ENCODE assay signal across 27 cellular contexts in genomic region chr1:48735753-48736152, GRCh38. TPM values are rescaled to one million over a fixed set of nuclear protein-coding genes. Genes with fewer than 3 reads are reported as not detected.
"Had no signal": no experiment of that assay in that cellular context is flagged by ENCODE, and none has a peak within 500 bp of the region (broad histone marks: within the 10 kb centered on the region; RNA-seq: fewer than 3 reads in every experiment).

No MANE protein-coding gene starts in this region.

- H3K4me1 Mint-ChIP-seq: activated naive CD4-positive, alpha-beta T cell treated with anti-CD3 and anti-CD28 coated beads, Interleukin-2, amount 50 U/mL, for 24 hours; central memory CD8-positive, alpha-beta T cell had no signal

- H3K27ac Mint-ChIP-seq: activated CD8-positive, alpha-beta T cell treated with anti-CD3 and anti-CD28 coated beads, Interleukin-2, amount 10 ng/mL, durations not matched to agents 7 days and 5 days; activated naive CD4-positive, alpha-beta T cell treated with anti-CD3 and anti-CD28 coated beads, Interleukin-2, amount 50 U/mL, for 24 hours; activated T-helper 1 cell treated with anti-CD3 and anti-CD28 coated beads, Interleukin-12 subunit alpha, Interleukin-12 subunit beta, Interleukin-2, Interleukin-4 antibody, amounts not matched to agents 30 ng/mL and 10 ng/mL and 1 ng/mL, durations not matched to agents 14 hours and 24 hours and 36 hours; T-helper 2 cell treated with Interferon-gamma antibody and Interleukin-4, amounts not matched to agents 5 μg/mL and 100 μg/mL, for 36 hours had no signal

- H3K4me1 ChIP-seq: ascending aorta, body of pancreas, SJSA1 had no signal

- ATAC-seq: activated CD8-positive, alpha-beta T cell treated with anti-CD3 and anti-CD28 coated beads, Interleukin-2, amount 10 ng/mL, durations not matched to agents 7 days and 5 days; body of pancreas; PC-3; SK-N-SH treated with all-trans-retinoic acid at 6 μM for 48 hours had no signal

- H3K9me3 ChIP-seq: ascending aorta, body of pancreas, SJSA1 had no signal

- H3K4me3 ChIP-seq: ascending aorta, body of pancreas, SJSA1 had no signal

- H3K27ac ChIP-seq: ascending aorta, body of pancreas, SJSA1 had no signal

- H3K27me3 Mint-ChIP-seq: activated naive CD4-positive, alpha-beta T cell treated with anti-CD3 and anti-CD28 coated beads, Interleukin-2, amount 50 U/mL, for 24 hours; central memory CD8-positive, alpha-beta T cell had no signal

- H3K36me3 ChIP-seq: SJSA1 had no signal

- H3K4me3 Mint-ChIP-seq: activated CD8-positive, alpha-beta T cell treated with anti-CD3 and anti-CD28 coated beads, Interleukin-2, amount 10 ng/mL, durations not matched to agents 7 days and 5 days; activated naive CD4-positive, alpha-beta T cell treated with anti-CD3 and anti-CD28 coated beads, Interleukin-2, amount 50 U/mL, for 24 hours; activated T-helper 1 cell treated with anti-CD3 and anti-CD28 coated beads, Interleukin-12 subunit alpha, Interleukin-12 subunit beta, Interleukin-2, Interleukin-4 antibody, amounts not matched to agents 30 ng/mL and 10 ng/mL and 1 ng/mL, durations not matched to agents 14 hours and 24 hours and 36 hours; central memory CD8-positive, alpha-beta T cell; T-helper 2 cell treated with Interferon-gamma antibody and Interleukin-4, amounts not matched to agents 5 μg/mL and 100 μg/mL, for 36 hours had no signal

- H3K27me3 ChIP-seq: ascending aorta, body of pancreas, SJSA1 had no signal

- H3K9me3 Mint-ChIP-seq: activated naive CD4-positive, alpha-beta T cell treated with anti-CD3 and anti-CD28 coated beads, Interleukin-2, amount 50 U/mL, for 24 hours; activated T-helper 1 cell treated with anti-CD3 and anti-CD28 coated beads, Interleukin-12 subunit alpha, Interleukin-12 subunit beta, Interleukin-2, Interleukin-4 antibody, amounts not matched to agents 30 ng/mL and 10 ng/mL and 1 ng/mL, durations not matched to agents 14 hours and 24 hours and 36 hours; central memory CD8-positive, alpha-beta T cell; T-helper 2 cell treated with Interferon-gamma antibody and Interleukin-4, amounts not matched to agents 5 μg/mL and 100 μg/mL, for 36 hours had no signal

- DNase-seq: activated CD4-positive, alpha-beta T cell treated with anti-CD3 and anti-CD28 coated beads for 48 hours; activated CD4-positive, alpha-beta T cell treated with anti-CD3 and anti-CD28 coated beads, Interleukin-2, amount 50 U/mL, for 4 hours; activated CD4-positive, CD25-positive, alpha-beta regulatory T cell treated with anti-CD3 and anti-CD28 coated beads, Interleukin-2, amount 50 U/mL, for 72 hours; activated CD8-positive, alpha-beta memory T cell treated with anti-CD3 and anti-CD28 coated beads, Interleukin-2, amount 50 U/mL, for 48 hours; activated CD8-positive, alpha-beta T cell treated with anti-CD3 and anti-CD28 coated beads, Interleukin-2, amount 10 ng/mL, durations not matched to agents 7 days and 5 days; activated effector memory CD4-positive, alpha-beta T cell treated with Interleukin-2 at 50 U/mL for 16 hours; activated naive CD4-positive, alpha-beta T cell; activated T-cell treated with anti-CD3 and anti-CD28 coated beads, Interleukin-2, amount 50 U/mL, for 1 hour; body of pancreas; MM.1S; NCI-H1105 treated with DMSO at 0.1 percent for 48 hours; NCI-H1436 treated with DMSO at 0.1 percent for 48 hours; NCI-H187; NCI-H2081; NCI-H2227 treated with DMSO at 0.1 percent for 48 hours; NCI-H446 treated with DMSO at 0.1 percent for 48 hours; NCI-H526 treated with DMSO at 0.1 percent for 48 hours; PC-3; SHP77; SW 1271 had no signal

RNA-seq across cellular contexts. Expression of gene BEND5, which starts 40.9 kb away (rescaled TPM):
- total RNA-seq: SJSA1 had no signal
